8 cellular contexts compared by ENCODE assay signal in the genomic region with DNA sequence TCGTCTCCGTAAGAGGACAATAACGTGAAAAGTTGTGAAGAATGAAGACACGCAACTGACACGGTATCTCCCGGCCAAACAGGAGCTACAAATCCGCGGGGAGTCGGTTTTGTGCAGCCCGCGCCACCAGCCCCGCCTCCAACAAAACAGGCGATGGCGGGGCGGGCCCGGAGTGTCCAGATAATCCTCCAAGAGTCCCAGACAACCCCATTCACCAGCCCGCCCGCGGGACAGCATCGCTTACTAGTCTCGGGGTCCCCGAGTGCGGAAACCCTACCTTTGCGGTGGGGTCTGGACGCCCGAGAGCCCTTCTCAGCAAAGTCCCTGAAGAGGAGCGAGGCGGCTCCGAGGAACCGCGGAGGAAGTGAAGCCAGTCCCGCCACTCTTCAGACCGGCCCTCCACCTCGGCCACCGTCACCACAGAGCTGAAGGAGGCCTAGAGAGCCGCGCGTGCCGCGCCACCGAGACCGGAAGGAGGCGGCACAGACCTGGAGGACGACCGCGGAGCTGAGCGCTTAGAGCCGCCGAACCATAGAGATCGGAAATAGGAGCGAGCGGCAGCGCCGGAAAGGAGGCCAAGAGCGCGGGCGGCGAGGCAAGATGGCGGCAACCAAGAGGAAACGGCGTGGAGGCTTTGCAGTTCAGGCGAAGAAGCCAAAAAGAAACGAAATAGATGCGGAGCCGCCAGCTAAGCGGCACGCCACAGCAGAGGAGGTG. TPM values are rescaled to one million over a fixed set of nuclear protein-coding genes. Genes with fewer than 3 reads are reported as not detected.
DNase-seq lines count a peak whose midpoint lies in the region; ATAC-seq, FAIRE-seq and TF ChIP-seq lines count a peak whose summit lies in the region.

A gene with protein sequence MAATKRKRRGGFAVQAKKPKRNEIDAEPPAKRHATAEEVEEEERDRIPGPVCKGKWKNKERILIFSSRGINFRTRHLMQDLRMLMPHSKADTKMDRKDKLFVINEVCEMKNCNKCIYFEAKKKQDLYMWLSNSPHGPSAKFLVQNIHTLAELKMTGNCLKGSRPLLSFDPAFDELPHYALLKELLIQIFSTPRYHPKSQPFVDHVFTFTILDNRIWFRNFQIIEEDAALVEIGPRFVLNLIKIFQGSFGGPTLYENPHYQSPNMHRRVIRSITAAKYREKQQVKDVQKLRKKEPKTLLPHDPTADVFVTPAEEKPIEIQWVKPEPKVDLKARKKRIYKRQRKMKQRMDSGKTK (plus strand): TSS at position 573 of the 717 bp plus-strand sequence. CDS start 28 bp downstream, at position 601.
A gene with protein sequence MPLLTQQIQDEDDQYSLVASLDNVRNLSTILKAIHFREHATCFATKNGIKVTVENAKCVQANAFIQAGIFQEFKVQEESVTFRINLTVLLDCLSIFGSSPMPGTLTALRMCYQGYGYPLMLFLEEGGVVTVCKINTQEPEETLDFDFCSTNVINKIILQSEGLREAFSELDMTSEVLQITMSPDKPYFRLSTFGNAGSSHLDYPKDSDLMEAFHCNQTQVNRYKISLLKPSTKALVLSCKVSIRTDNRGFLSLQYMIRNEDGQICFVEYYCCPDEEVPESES (minus strand): TSS at position 366 of the 717 bp plus-strand sequence. CDS start 612 bp downstream, outside the sequence.

- peaks cover 71% of the 10 kb centered on the region for H3K79me2 ChIP-seq in smooth muscle cell (ENCODE audit: low read depth)

- peak within 1 kb of the TSS; percentile 78 for H3K27ac ChIP-seq in smooth muscle cell (ENCODE audit: low read depth)

- peak within 1 kb of the TSS; percentile 98 for H3K4me2 ChIP-seq in smooth muscle cell

- H3K4me1 ChIP-seq in smooth muscle cell (ENCODE audit: low read depth) = peaks cover 21% of the 10 kb centered on the region

- H4K20me1 ChIP-seq in smooth muscle cell (ENCODE audit: low read depth) = no peaks in the 10 kb centered on the region

- no peaks in the 10 kb centered on the region for H3F3A ChIP-seq in smooth muscle cell (ENCODE audit: low read depth)

- no peaks in the 10 kb centered on the region for H3K9me3 ChIP-seq in smooth muscle cell (replicated peaks; ENCODE audit: low read depth)

- WGBS in smooth muscle cell (ENCODE audit: low lambda C conversion rate) = under 1% methylated on average over 67 of the region's 67 CpGs

- H2AFZ ChIP-seq in smooth muscle cell (ENCODE audit: low read depth) = peak within 1 kb of the TSS; percentile 88

- DNase-seq in AG09309 (ENCODE audit: low read depth) (peak; percentile 86), NCI-H226 (peak; percentile 98), bronchial epithelial cell (ENCODE audit: low read depth) (peak; percentile 92), iPS-NIHi11 (ENCODE audit: low spot score) (peak; percentile 90), smooth muscle cell (lab: John Stamatoyannopoulos, UW; ENCODE audit: unreplicated experiment) (peak; percentile 88)

- no peaks in the 10 kb centered on the region for H3K27me3 ChIP-seq in bronchial epithelial cell (ENCODE audit: control insufficient read depth, insufficient read depth, low read length)
- H3K27me3 ChIP-seq in smooth muscle cell (ENCODE audit: low read depth) = no peaks in the 10 kb centered on the region

- ATAC-seq in GM19023 (IDR thresholded peaks at IDR 0.05; ENCODE audit: unreplicated experiment) (peak; percentile 99), HG03196 (IDR thresholded peaks at IDR 0.05; ENCODE audit: unreplicated experiment) (peak; percentile 98)

- H3K4me3 ChIP-seq in AG09309 (ENCODE audit: control insufficient read depth, low read depth, low read length) = peak within 1 kb of the TSS; percentile 99
- H3K4me3 ChIP-seq in WI38 (ENCODE audit: low read depth, low read length) = peak within 1 kb of the TSS; percentile 98
- H3K4me3 ChIP-seq in bronchial epithelial cell (ENCODE audit: low read depth, low read length) = peak within 1 kb of the TSS; percentile 92
- peak within 1 kb of the TSS; percentile 98 for H3K4me3 ChIP-seq in smooth muscle cell

- TF ChIP-seq CTCF in AG09309 (IDR thresholded peaks at IDR 0.05; ENCODE audit: control insufficient read depth, insufficient read depth, low read depth, low read length, missing control alignments) = peak; percentile 32
- TF ChIP-seq CTCF in WI38 (IDR thresholded peaks at IDR 0.05; ENCODE audit: low read depth, low read length) = no peak
- TF ChIP-seq CTCF in bronchial epithelial cell (IDR thresholded peaks at IDR 0.05; ENCODE audit: insufficient read depth, low read length, severe bottlenecking) = no peak
- no peak for TF ChIP-seq CTCF in smooth muscle cell (IDR thresholded peaks at IDR 0.05; ENCODE audit: borderline replicate concordance, insufficient read depth, poor library complexity, severe bottlenecking)

- H3K36me3 ChIP-seq in bronchial epithelial cell (ENCODE audit: control insufficient read depth, insufficient read depth, low read length) (peaks cover 2% of the 10 kb centered on the region), smooth muscle cell (ENCODE audit: low read depth) (peaks cover 14% of the 10 kb centered on the region)

- peak within 1 kb of the TSS; percentile 85 for H3K9ac ChIP-seq in smooth muscle cell (ENCODE audit: low read depth)

- FAIRE-seq in bronchial epithelial cell (lab: Jason Lieb, UNC) = no peak

RNA-seq across cellular contexts. Expression of the first gene that starts in this region (rescaled TPM):
- 17.4 and 29.0 TPM in 2 replicates for total RNA-seq in bronchial epithelial cell
- 38.1 and 39.6 TPM in 2 replicates for total RNA-seq in smooth muscle cell
- 25.8 and 34.8 TPM in 2 replicates for polyA plus RNA-seq in smooth muscle cell

RNA-seq across cellular contexts. Expression of the second gene that starts in this region (rescaled TPM):
- 14.2 and 15.8 TPM in 2 replicates for total RNA-seq in bronchial epithelial cell
- total RNA-seq in smooth muscle cell = 14.5 and 33.2 TPM in 2 replicates
- polyA plus RNA-seq in smooth muscle cell = 24.1 and 26.4 TPM in 2 replicates

Comparison
In these comparisons a context has a peak if more than half of its experiments do, and no peak if none do; other contexts are left out.
1. Peak in every context shown above with its lines: DNase-seq, ATAC-seq, H3K4me3 ChIP-seq and H3K27ac ChIP-seq.